In the genomic region with DNA sequence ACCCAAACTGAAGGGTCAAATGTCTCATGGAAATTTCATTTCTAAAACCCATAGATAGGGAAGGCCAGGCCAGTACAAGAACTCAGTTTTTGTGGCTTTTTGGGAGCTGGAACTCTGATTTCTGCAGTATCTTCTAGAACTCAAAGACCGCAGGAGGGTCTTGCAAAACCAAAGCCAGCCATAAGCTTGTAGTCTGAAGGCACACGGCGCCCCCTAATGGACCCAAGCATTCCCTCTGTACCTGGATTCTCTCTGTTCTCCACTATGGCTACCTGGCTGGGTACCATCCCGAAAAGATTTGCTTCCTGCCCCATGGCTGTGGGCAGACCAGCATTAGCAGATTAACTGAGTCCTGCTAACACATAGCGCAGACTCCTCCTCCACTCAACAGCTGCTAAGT, we compare ENCODE assay signal across 9 cellular contexts.
DNase-seq lines count a peak whose midpoint lies in the region; ATAC-seq, FAIRE-seq and TF ChIP-seq lines count a peak whose summit lies in the region.
"Had no signal": no experiment of that assay in that cellular context is flagged by ENCODE, and none has a peak within 500 bp of the region (broad histone marks: within the 10 kb centered on the region; RNA-seq: fewer than 3 reads in every experiment).

No MANE protein-coding gene starts in this region.

- intact Hi-C loops in left ventricle myocardium inferior (cut with micrococcal nuclease) = no loop called here

- H3K9me3 ChIP-seq in SJCRH30 (replicated peaks) (no peaks in the 10 kb centered on the region), left ventricle myocardium inferior (replicated peaks) (no peaks in the 10 kb centered on the region)

- FAIRE-seq in urothelium cell line (lab: Jason Lieb, UNC) = no peak
- FAIRE-seq: endometrium had no signal

- H3K4me3 ChIP-seq in SJCRH30 (no peak overlapping the region), left ventricle myocardium inferior (no peak overlapping the region)

- H3K4me1 ChIP-seq in SJCRH30 = no peaks in the 10 kb centered on the region; the same call in 1 of the 2 replicates
- H3K4me1 ChIP-seq in left ventricle myocardium inferior = no peaks in the 10 kb centered on the region

- no peaks in the 10 kb centered on the region for H3K27me3 ChIP-seq in SJCRH30
- H3K27me3 ChIP-seq in left ventricle myocardium inferior (ENCODE audit: low read depth) = peaks cover 54% of the 10 kb centered on the region

- H3K36me3 ChIP-seq in SJCRH30 (no peaks in the 10 kb centered on the region), left ventricle myocardium inferior (no peaks in the 10 kb centered on the region)

- H3K27ac ChIP-seq in SJCRH30 = no peak overlapping the region
- H3K27ac ChIP-seq in left ventricle myocardium inferior (replicated peaks) = no peak overlapping the region

- peak; percentile 61 for TF ChIP-seq CTCF in left ventricle myocardium inferior (IDR thresholded peaks at IDR 0.05; ENCODE audit: borderline replicate concordance)

- no peak for ATAC-seq in activated CD4-positive, CD25-positive, alpha-beta regulatory T cell treated with anti-CD3 and anti-CD28 coated beads, Interleukin-2, amount 50 U/mL, for 24 hours

- DNase-seq in COR-L47 (lab: John Stamatoyannopoulos, UW) (peak; percentile 79), HT1080 (ENCODE audit: low read depth) (peak; percentile 25), SJCRH30 (peak; percentile 19 to 58), left ventricle myocardium inferior (no peak), urothelium cell line (ENCODE audit: low spot score) (peak; percentile 26), cerebellum (ENCODE audit: low spot score) (no peak)
- no peak for DNase-seq in activated effector memory CD4-positive, alpha-beta T cell treated with anti-CD3 and anti-CD28 coated beads, Interleukin-2, amount 50 U/mL, for 16 hours

Comparison
In these comparisons a context has a peak if more than half of its experiments do, and no peak if none do; other contexts are left out.
1. DNase-seq: peak in COR-L47 (single experiment), HT1080 (single experiment), SJCRH30 (2 of 2) and urothelium cell line (single experiment); none in left ventricle myocardium inferior (single experiment), activated effector memory CD4-positive, alpha-beta T cell treated with anti-CD3 and anti-CD28 coated beads, Interleukin-2, amount 50 U/mL, for 16 hours (single experiment) and cerebellum (single experiment).